8 cellular contexts compared by ENCODE assay signal in the genomic region with DNA sequence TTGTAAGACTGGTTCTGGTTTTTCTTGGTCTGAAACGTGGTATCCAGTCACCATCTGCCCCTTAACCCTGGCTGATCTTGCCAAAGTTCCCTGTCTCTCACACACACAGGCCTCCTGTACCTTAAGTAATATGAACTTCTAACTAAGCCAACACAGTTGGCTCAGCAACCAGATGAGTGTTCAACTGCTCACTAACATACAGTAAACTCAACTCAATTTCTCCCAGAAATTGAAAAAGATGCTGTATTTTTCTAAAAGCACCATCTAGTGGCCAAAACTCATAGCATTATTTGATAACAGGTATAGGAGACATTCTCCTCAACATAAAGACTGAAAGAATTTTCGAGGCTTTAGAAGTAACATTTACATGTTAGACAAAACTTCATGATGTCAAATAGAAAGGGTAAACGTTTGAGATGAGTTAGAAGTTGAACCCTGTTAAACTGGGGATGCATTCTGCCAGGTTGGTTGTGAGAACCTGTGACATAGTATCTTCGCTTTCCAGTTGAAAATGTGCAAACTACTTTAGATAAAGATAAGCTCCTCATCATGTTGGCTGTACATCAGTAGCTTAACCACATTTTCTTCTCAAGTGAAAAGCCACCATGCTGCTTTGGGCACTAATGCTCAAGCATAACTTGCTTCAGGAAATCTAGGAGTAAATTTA. TPM values are rescaled to one million over a fixed set of nuclear protein-coding genes. Genes with fewer than 3 reads are reported as not detected.
DNase-seq lines count a peak whose midpoint lies in the region; ATAC-seq and TF ChIP-seq lines count a peak whose summit lies in the region.

No MANE protein-coding gene starts in this region.

- intact Hi-C loops in posterior vena cava (cut with DNase I), result no loop called here

- H3K27ac ChIP-seq in osteoblast (ENCODE audit: low read depth, low read length), result peak overlapping the region; percentile 65

- H3K79me2 ChIP-seq in osteoblast (ENCODE audit: insufficient read depth, low read length), result no peaks in the 10 kb centered on the region

- no peak overlapping the region for H2AFZ ChIP-seq in osteoblast (ENCODE audit: low read length)

- H3K27me3 ChIP-seq in osteoblast (ENCODE audit: insufficient read depth, low read length), result no peaks in the 10 kb centered on the region

- no peak for TF ChIP-seq POLR2A in erythroblast (IDR thresholded peaks at IDR 0.05; ENCODE audit: low read length)

- peaks cover 34% of the 10 kb centered on the region for H3K36me3 ChIP-seq in osteoblast (ENCODE audit: insufficient read depth, low read length)

- H3K4me1 ChIP-seq in osteoblast (ENCODE audit: insufficient read depth, low read length), result peaks cover 32% of the 10 kb centered on the region

- H3K4me2 ChIP-seq in osteoblast (ENCODE audit: insufficient read depth, low read length), result peak overlapping the region; percentile 33

- peak; percentile 69 for TF ChIP-seq CTCF in osteoblast (IDR thresholded peaks at IDR 0.05; ENCODE audit: extremely low read depth, low read depth, low read length)

- DNase-seq in AG20443 (ENCODE audit: low spot score) (peak; percentile 14), RPMI8226 (peak; percentile 45), erythroblast (lab: John Stamatoyannopoulos, UW) (peak; percentile 57 to 67), osteoblast (ENCODE audit: insufficient read length, low spot score, missing footprints) (peak; percentile 11), GM19240 (ENCODE audit: insufficient read length, low spot score) (no peak), posterior vena cava (ENCODE audit: low spot score) (no peak)

- no peaks in the 10 kb centered on the region for H4K20me1 ChIP-seq in osteoblast (ENCODE audit: insufficient read depth, low read length)

- H3K4me3 ChIP-seq in osteoblast (ENCODE audit: insufficient read depth, low read length), result no peak overlapping the region

- ATAC-seq in GM18907 (IDR thresholded peaks at IDR 0.05; ENCODE audit: unreplicated experiment), result peak; percentile 54
- no peak for ATAC-seq in HG02981 (IDR thresholded peaks at IDR 0.05; ENCODE audit: unreplicated experiment)

- H3K9me3 ChIP-seq in osteoblast (ENCODE audit: low read depth, low read length), result no peaks in the 10 kb centered on the region

RNA-seq across cellular contexts. Expression of gene CCNI, which starts 31.2 kb away (rescaled TPM):
- total RNA-seq in osteoblast (229 and 243 TPM in 2 replicates), posterior vena cava (100 to 1,000 TPM; 347 to 394 TPM)

Comparison
In these comparisons a context has a peak if more than half of its experiments do, and no peak if none do; other contexts are left out.
1. DNase-seq: peak in AG20443 (single experiment), RPMI8226 (single experiment), erythroblast (2 of 2) and osteoblast (single experiment); none in GM19240 (single experiment) and posterior vena cava (single experiment).